1 cellular context compared by ENCODE assay signal in the genomic region with DNA sequence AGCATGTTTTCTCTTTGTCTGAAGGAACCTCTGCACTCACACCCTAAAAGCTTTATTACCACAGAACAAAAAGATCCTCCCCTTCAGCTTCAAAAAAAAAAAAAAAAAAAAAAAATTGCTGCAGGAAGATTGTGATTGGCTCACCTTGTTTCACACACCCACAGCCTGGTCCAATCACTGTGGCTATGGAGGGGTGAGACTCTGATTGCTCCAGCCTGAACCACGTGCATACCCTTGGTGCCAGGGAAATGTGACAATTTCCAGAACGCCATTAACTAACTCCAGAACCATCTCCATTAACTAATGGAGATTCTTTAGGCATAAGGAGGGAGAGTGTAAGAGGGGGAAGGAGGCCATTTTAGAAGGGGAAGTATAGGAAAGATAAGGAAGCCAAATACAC.
TF ChIP-seq lines count a peak whose summit lies in the region.

No MANE protein-coding gene starts in this region.

TF ChIP-seq in WTC11, 78 proteins besides CTCF, POLR2A, EP300 and RAD21 (continued from another document):
- TF ChIP-seq, protein P1, sequence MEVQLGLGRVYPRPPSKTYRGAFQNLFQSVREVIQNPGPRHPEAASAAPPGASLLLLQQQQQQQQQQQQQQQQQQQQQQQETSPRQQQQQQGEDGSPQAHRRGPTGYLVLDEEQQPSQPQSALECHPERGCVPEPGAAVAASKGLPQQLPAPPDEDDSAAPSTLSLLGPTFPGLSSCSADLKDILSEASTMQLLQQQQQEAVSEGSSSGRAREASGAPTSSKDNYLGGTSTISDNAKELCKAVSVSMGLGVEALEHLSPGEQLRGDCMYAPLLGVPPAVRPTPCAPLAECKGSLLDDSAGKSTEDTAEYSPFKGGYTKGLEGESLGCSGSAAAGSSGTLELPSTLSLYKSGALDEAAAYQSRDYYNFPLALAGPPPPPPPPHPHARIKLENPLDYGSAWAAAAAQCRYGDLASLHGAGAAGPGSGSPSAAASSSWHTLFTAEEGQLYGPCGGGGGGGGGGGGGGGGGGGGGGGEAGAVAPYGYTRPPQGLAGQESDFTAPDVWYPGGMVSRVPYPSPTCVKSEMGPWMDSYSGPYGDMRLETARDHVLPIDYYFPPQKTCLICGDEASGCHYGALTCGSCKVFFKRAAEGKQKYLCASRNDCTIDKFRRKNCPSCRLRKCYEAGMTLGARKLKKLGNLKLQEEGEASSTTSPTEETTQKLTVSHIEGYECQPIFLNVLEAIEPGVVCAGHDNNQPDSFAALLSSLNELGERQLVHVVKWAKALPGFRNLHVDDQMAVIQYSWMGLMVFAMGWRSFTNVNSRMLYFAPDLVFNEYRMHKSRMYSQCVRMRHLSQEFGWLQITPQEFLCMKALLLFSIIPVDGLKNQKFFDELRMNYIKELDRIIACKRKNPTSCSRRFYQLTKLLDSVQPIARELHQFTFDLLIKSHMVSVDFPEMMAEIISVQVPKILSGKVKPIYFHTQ (CRISPR knock-in tag; IDR thresholded peaks at IDR 0.05), result no peak
- TF ChIP-seq SMAD3 (CRISPR knock-in tag; IDR thresholded peaks at IDR 0.05; ENCODE audit: borderline replicate concordance) (no peak), JAZF1 (CRISPR knock-in tag; IDR thresholded peaks at IDR 0.05) (no peak), ZNF671 (CRISPR knock-in tag; IDR thresholded peaks at IDR 0.05) (no peak)
